ENCODE assay signal across 27 cellular contexts in genomic region chr4:148704291-148704690, GRCh38.
DNase-seq lines count a peak whose midpoint lies in the region; ATAC-seq, FAIRE-seq and TF ChIP-seq lines count a peak whose summit lies in the region.
"Had no signal": no experiment of that assay in that cellular context is flagged by ENCODE, and none has a peak within 500 bp of the region (broad histone marks: within the 10 kb centered on the region; RNA-seq: fewer than 3 reads in every experiment).

No MANE protein-coding gene starts in this region.

- POLR2A ChIA-PET in HepG2 (lab: Yijun Ruan, JAX): no interaction called here

- 71% methylated on average over 1 of the region's 1 CpG for WGBS in liver
- 0% methylated on average over 1 of the region's 1 CpG for WGBS in HepG2 (ENCODE audit: low lambda C conversion rate)
- 18 to 61% methylated on average over 1 of the region's 1 CpG for WGBS in sigmoid colon, 2 donors
- 86 to 90% methylated on average over 1 of the region's 1 CpG for WGBS in tibial nerve, 2 donors

- DNase-seq in HepG2 (ENCODE audit: low spot score): no peak
- no peak for DNase-seq in RWPE2 (ENCODE audit: low spot score)
- no peak for DNase-seq in fibroblast of mammary gland (ENCODE audit: low read depth)
- DNase-seq in erythroblast (lab: John Stamatoyannopoulos, UW): no peak
- no peak for DNase-seq in sigmoid colon
- DNase-seq in OCI-M2 (lab: John Stamatoyannopoulos, UW; ENCODE audit: unreplicated experiment): no peak
- no peak for DNase-seq in tibial nerve (ENCODE audit: low spot score in 2 of 2)
- DNase-seq: ACHN; activated CD4-positive, alpha-beta T cell treated with anti-CD3 and anti-CD28 coated beads for 4 hours; activated naive CD4-positive, alpha-beta T cell; activated T-cell treated with anti-CD3 and anti-CD28 coated beads, Interleukin-2, amount 50 U/mL, for 4 hours; brain microvascular endothelial cell; glutamatergic neuron; IMR-90; left lung; NCI-H1105 treated with DMSO at 0.1 percent for 48 hours; NCI-H446; NK-92 treated with Interleukin-12 subunit alpha and Interleukin-12 subunit beta, amount 100 ng/mL, for 24 hours; ovary; retina; stimulated activated CD4-positive, alpha-beta T cell treated with anti-CD3 and anti-CD28 coated beads, Interleukin-4, amount 100 ng/mL, for 1 hour; stimulated activated naive CD4-positive, alpha-beta T cell treated with Interleukin-2 at 50 U/mL for 16 hours; T-helper 17 cell; testis; uterus had no signal

- TF ChIP-seq CTCF in liver (IDR thresholded peaks at IDR 0.05; ENCODE audit: low read depth, low read length, missing input control) (peak; percentile 15), HepG2 (CRISPR knock-in tag; IDR thresholded peaks at IDR 0.05) (no peak), RWPE2 (IDR thresholded peaks at IDR 0.05; ENCODE audit: poor library complexity, severe bottlenecking) (peak; percentile 24), fibroblast of mammary gland (conservative IDR thresholded peaks at IDR 0.05; ENCODE audit: control insufficient read depth, insufficient read depth, low read depth, low read length) (peak; percentile 1), sigmoid colon (IDR thresholded peaks at IDR 0.05) (peak in 1 of 4 experiments; percentile 9), tibial nerve (IDR thresholded peaks at IDR 0.05) (no peak)

- ATAC-seq in HepG2 (no peak), RWPE2 (ENCODE audit: low read depth) (no peak)
- ATAC-seq: activated T-cell treated with anti-CD3 and anti-CD28 coated beads, Interleukin-2, amount 50 U/mL, for 4 hours; left lung; T-helper 17 cell had no signal

- no peak overlapping the region for H3K9ac ChIP-seq in liver (ENCODE audit: low read depth in 1 of 2, low read length in 2 of 2)
- H3K9ac ChIP-seq in HepG2 (ENCODE audit: insufficient read depth, low read depth, low read length): no peak overlapping the region

- BruUV-seq in HepG2 (replicated peaks; lab: Mats Ljungman, UMichigan): no TSS peak

- H3K36me3 ChIP-seq in liver (ENCODE audit: control insufficient read depth in 4 of 4, insufficient read depth in 3 of 4, low read depth in 1 of 4, low read length in 3 of 4) (no peaks in the 10 kb centered on the region), HepG2 (replicated peaks in 1 of 2; ENCODE audit: control insufficient read depth in 1 of 2, insufficient read depth in 2 of 2, low read length in 2 of 2) (no peaks in the 10 kb centered on the region), RWPE2 (ENCODE audit: low read depth) (no peaks in the 10 kb centered on the region), sigmoid colon (no peaks in the 10 kb centered on the region), tibial nerve (no peaks in the 10 kb centered on the region)
- H3K36me3 ChIP-seq: brain microvascular endothelial cell, left lung, ovary, uterus had no signal

- H4K20me1 ChIP-seq in HepG2 (ENCODE audit: insufficient read depth, low read length): no peaks in the 10 kb centered on the region

- H3K4me3 ChIP-seq in liver (ENCODE audit: low read depth in 1 of 3, low read length in 3 of 3) (no peak overlapping the region), HepG2 (replicated peaks in 1 of 3; ENCODE audit: insufficient read depth in 1 of 3, low read depth in 2 of 3, low read length in 3 of 3) (no peak overlapping the region), RWPE2 (ENCODE audit: severe bottlenecking) (no peak overlapping the region), fibroblast of mammary gland (ENCODE audit: control insufficient read depth, low read depth, low read length) (no peak overlapping the region), sigmoid colon (no peak overlapping the region), tibial nerve (no peak overlapping the region)
- H3K4me3 ChIP-seq: left lung, ovary, testis, uterus had no signal

- no peak overlapping the region for H2AFZ ChIP-seq in HepG2 (ENCODE audit: low read length)

- no peak for FAIRE-seq in HepG2 (lab: Jason Lieb, UNC)
- FAIRE-seq: endometrium had no signal

- TF ChIP-seq EP300 in HepG2 (IDR thresholded peaks at IDR 0.05; ENCODE audit: low read depth in 2 of 2, low read length in 2 of 2) (no peak), HepG2 (CRISPR knock-in tag; IDR thresholded peaks at IDR 0.05; ENCODE audit: borderline replicate concordance) (no peak), sigmoid colon (IDR thresholded peaks at IDR 0.05) (no peak), tibial nerve (IDR thresholded peaks at IDR 0.05) (no peak)

- H3K27me3 ChIP-seq in liver (ENCODE audit: control insufficient read depth in 4 of 4, insufficient read depth in 4 of 4, low read length in 3 of 4) (no peaks in the 10 kb centered on the region), HepG2 (ENCODE audit: control insufficient read depth in 1 of 2, insufficient read depth in 2 of 2, low read length in 2 of 2) (no peaks in the 10 kb centered on the region), RWPE2 (ENCODE audit: insufficient read depth, poor library complexity, severe bottlenecking) (no peaks in the 10 kb centered on the region), sigmoid colon (no peaks in the 10 kb centered on the region), tibial nerve (no peaks in the 10 kb centered on the region)
- H3K27me3 ChIP-seq: brain microvascular endothelial cell, left lung, ovary, testis, uterus had no signal

- CTCF ChIA-PET in HepG2 (lab: Yijun Ruan, JAX; ENCODE audit: low intra/inter-chr PET ratio, low total read pairs): no interaction called here

- TF ChIP-seq RAD21 in liver (IDR thresholded peaks at IDR 0.05) (peak; percentile 52 to 65), HepG2 (CRISPR knock-in tag; IDR thresholded peaks at IDR 0.05) (no peak)

- intact Hi-C loops in HepG2 (cut with micrococcal nuclease; ENCODE audit: unreplicated experiment) (no loop called here), sigmoid colon (cut with DNase I) (no loop called here)

- TF ChIP-seq POLR2A in HepG2 (IDR thresholded peaks at IDR 0.05; ENCODE audit: insufficient read depth in 1 of 2, low read depth in 2 of 2, low read length in 2 of 2) (no peak), erythroblast (IDR thresholded peaks at IDR 0.05; ENCODE audit: low read length) (no peak), sigmoid colon (IDR thresholded peaks at IDR 0.05) (no peak), tibial nerve (IDR thresholded peaks at IDR 0.05) (no peak)

- H3K9me3 ChIP-seq in liver (ENCODE audit: control insufficient read depth in 4 of 4, low read length in 3 of 4): no peaks in the 10 kb centered on the region
- peaks cover 16% of the 10 kb centered on the region for H3K9me3 ChIP-seq in HepG2 (ENCODE audit: low read length)
- H3K9me3 ChIP-seq in RWPE2 (ENCODE audit: severe bottlenecking): no peaks in the 10 kb centered on the region
- no peaks in the 10 kb centered on the region for H3K9me3 ChIP-seq in sigmoid colon
- no peaks in the 10 kb centered on the region for H3K9me3 ChIP-seq in tibial nerve
- H3K9me3 ChIP-seq: ovary, testis, uterus had no signal

- H3K27ac ChIP-seq in liver (ENCODE audit: low read depth in 1 of 2, low read length in 2 of 2): no peak overlapping the region
- no peak overlapping the region for H3K27ac ChIP-seq in HepG2 (ENCODE audit: extremely low read length, insufficient read depth, low read length)
- H3K27ac ChIP-seq in RWPE2 (ENCODE audit: poor library complexity, severe bottlenecking): no peak overlapping the region
- no peak overlapping the region for H3K27ac ChIP-seq in sigmoid colon
- no peak overlapping the region for H3K27ac ChIP-seq in tibial nerve
- H3K27ac ChIP-seq: brain microvascular endothelial cell, left lung, ovary, testis, uterus had no signal

- in situ Hi-C loops in HepG2 (cut with HindIII; ENCODE audit: extremely low pct_ligation_motif_present, low pct_unique_long_range_greater_than_20kb): no loop called here

- no peak overlapping the region for H3K4me2 ChIP-seq in HepG2 (ENCODE audit: low read depth, low read length)

- H3K4me1 ChIP-seq in liver (ENCODE audit: control insufficient read depth in 4 of 4, insufficient read depth in 4 of 4, low read length in 3 of 4): no peaks in the 10 kb centered on the region
- no peaks in the 10 kb centered on the region for H3K4me1 ChIP-seq in HepG2 (ENCODE audit: insufficient read depth, low read length)
- H3K4me1 ChIP-seq in RWPE2 (ENCODE audit: insufficient read depth, poor library complexity, severe bottlenecking): no peaks in the 10 kb centered on the region
- no peaks in the 10 kb centered on the region for H3K4me1 ChIP-seq in sigmoid colon
- H3K4me1 ChIP-seq in tibial nerve: no peaks in the 10 kb centered on the region
- H3K4me1 ChIP-seq: left lung, testis, uterus had no signal

- H3K79me2 ChIP-seq in HepG2 (ENCODE audit: insufficient read depth, low read length): no peaks in the 10 kb centered on the region

TF ChIP-seq in liver, 16 proteins besides CTCF, POLR2A, EP300 and RAD21 (continues in another document):
- no peak for TF ChIP-seq ZBTB33 (IDR thresholded peaks at IDR 0.05)

TF ChIP-seq in HepG2, 621 proteins besides CTCF, POLR2A, EP300 and RAD21:
- TF ChIP-seq GZF1 (CRISPR knock-in tag; IDR thresholded peaks at IDR 0.05) (no peak), PAX8 (CRISPR knock-in tag; IDR thresholded peaks at IDR 0.05; ENCODE audit: borderline replicate concordance) (no peak)

Comparison
In these comparisons a context has a peak if more than half of its experiments do, and no peak if none do; other contexts are left out.
1. CTCF ChIP-seq: peak in liver (single experiment), RWPE2 (single experiment) and fibroblast of mammary gland (single experiment); none in HepG2 (single experiment) and tibial nerve (0 of 5).